In genomic region chr9:94002316-94003140, GRCh38 we compare ENCODE assay signal across 9 cellular contexts. TPM values are rescaled to one million over a fixed set of nuclear protein-coding genes. Genes with fewer than 3 reads are reported as not detected.
DNase-seq lines count a peak whose midpoint lies in the region; ATAC-seq, FAIRE-seq and TF ChIP-seq lines count a peak whose summit lies in the region.
"Had no signal": no experiment of that assay in that cellular context is flagged by ENCODE, and none has a peak within 500 bp of the region (broad histone marks: within the 10 kb centered on the region; RNA-seq: fewer than 3 reads in every experiment).

No MANE protein-coding gene starts in this region.

- no peak for FAIRE-seq in astrocyte (lab: Jason Lieb, UNC)

- H3K27me3 Mint-ChIP-seq in astrocyte (ENCODE audit: low read depth, unreplicated experiment) = peaks cover 20% of the 10 kb centered on the region
- peaks cover 13% of the 10 kb centered on the region for H3K27me3 Mint-ChIP-seq in activated T-cell treated with anti-CD3 and anti-CD28 coated beads, Interleukin-2, amount 50 U/mL, for 4 hours (ENCODE audit: low read depth)
- peaks cover 12 to 23% of the 10 kb centered on the region in 2 donors for H3K27me3 Mint-ChIP-seq in natural killer cell treated with Interleukin-12 subunit alpha and Interleukin-12 subunit beta and Interleukin-15 and Interleukin-18, amount 100 ng/mL, for 72 hours

- no peak overlapping the region for H3K4me2 ChIP-seq in astrocyte (ENCODE audit: low read length)

- H3K9me3 ChIP-seq in astrocyte (ENCODE audit: insufficient read depth, low read depth, low read length) = no peaks in the 10 kb centered on the region

- H2AFZ ChIP-seq in astrocyte (ENCODE audit: low read depth, low read length) = no peak overlapping the region
- H2AFZ ChIP-seq: parathyroid adenoma had no signal

- H3K36me3 ChIP-seq in astrocyte (ENCODE audit: insufficient read depth, low read length) = no peaks in the 10 kb centered on the region

- no peak overlapping the region for H3K9ac ChIP-seq in astrocyte (ENCODE audit: low read length)
- H3K9ac ChIP-seq: parathyroid adenoma had no signal

- H3K79me2 ChIP-seq in astrocyte (ENCODE audit: insufficient read depth, low read length) = no peaks in the 10 kb centered on the region
- H3K79me2 ChIP-seq: parathyroid adenoma had no signal

- H3K4me3 Mint-ChIP-seq in astrocyte (ENCODE audit: unreplicated experiment) = no peak overlapping the region
- H3K4me3 Mint-ChIP-seq in activated T-cell treated with anti-CD3 and anti-CD28 coated beads, Interleukin-2, amount 50 U/mL, for 4 hours = no peak overlapping the region
- no peak overlapping the region for H3K4me3 Mint-ChIP-seq in natural killer cell treated with Interleukin-12 subunit alpha and Interleukin-12 subunit beta and Interleukin-15 and Interleukin-18, amount 100 ng/mL, for 72 hours

- no peaks in the 10 kb centered on the region for H3K36me3 Mint-ChIP-seq in astrocyte (ENCODE audit: low read depth, unreplicated experiment)
- H3K36me3 Mint-ChIP-seq in activated T-cell treated with anti-CD3 and anti-CD28 coated beads, Interleukin-2, amount 50 U/mL, for 4 hours (ENCODE audit: insufficient read depth) = no peaks in the 10 kb centered on the region
- no peaks in the 10 kb centered on the region for H3K36me3 Mint-ChIP-seq in natural killer cell treated with Interleukin-12 subunit alpha and Interleukin-12 subunit beta and Interleukin-15 and Interleukin-18, amount 100 ng/mL, for 72 hours

- H3K9me3 Mint-ChIP-seq in astrocyte (ENCODE audit: unreplicated experiment) = peaks cover 1% of the 10 kb centered on the region
- H3K9me3 Mint-ChIP-seq in activated T-cell treated with anti-CD3 and anti-CD28 coated beads, Interleukin-2, amount 50 U/mL, for 4 hours = peaks cover 11% of the 10 kb centered on the region
- no peaks in the 10 kb centered on the region for H3K9me3 Mint-ChIP-seq in natural killer cell treated with Interleukin-12 subunit alpha and Interleukin-12 subunit beta and Interleukin-15 and Interleukin-18, amount 100 ng/mL, for 72 hours

- peak; percentile 62 for TF ChIP-seq CTCF in astrocyte (IDR thresholded peaks at IDR 0.05; ENCODE audit: insufficient read depth, low read depth, low read length)

- no peaks in the 10 kb centered on the region for H3K4me1 Mint-ChIP-seq in astrocyte (ENCODE audit: low read depth, unreplicated experiment)
- no peaks in the 10 kb centered on the region for H3K4me1 Mint-ChIP-seq in activated T-cell treated with anti-CD3 and anti-CD28 coated beads, Interleukin-2, amount 50 U/mL, for 4 hours (ENCODE audit: low read depth)
- no peaks in the 10 kb centered on the region for H3K4me1 Mint-ChIP-seq in natural killer cell treated with Interleukin-12 subunit alpha and Interleukin-12 subunit beta and Interleukin-15 and Interleukin-18, amount 100 ng/mL, for 72 hours (ENCODE audit: low read depth in 2 of 2)

- DNase-seq in DMS53 treated with DMSO at 0.1 percent for 48 hours (lab: John Stamatoyannopoulos, UW; ENCODE audit: unreplicated experiment) = peak; percentile 47
- DNase-seq in HS-27A (ENCODE audit: low read depth) = peak; percentile 20
- DNase-seq in NCI-H748 treated with DMSO at 0.1 percent for 48 hours (lab: John Stamatoyannopoulos, UW) = peak; percentile 90
- peak; percentile 8 for DNase-seq in astrocyte (ENCODE audit: low read depth)
- DNase-seq in left kidney (ENCODE audit: low read depth, low spot score) = peak; percentile 86
- DNase-seq in activated T-cell treated with anti-CD3 and anti-CD28 coated beads, Interleukin-2, amount 50 U/mL, for 4 hours = no peak
- no peak for DNase-seq in natural killer cell treated with Interleukin-12 subunit alpha and Interleukin-12 subunit beta and Interleukin-15 and Interleukin-18, amount 100 ng/mL, for 72 hours (ENCODE audit: low spot score)

- peaks cover 6% of the 10 kb centered on the region for H3K27me3 ChIP-seq in astrocyte (ENCODE audit: insufficient read depth, low read length)

- no peaks in the 10 kb centered on the region for H4K20me1 ChIP-seq in astrocyte (ENCODE audit: insufficient read depth, low read length)

- H3K27ac ChIP-seq in astrocyte (ENCODE audit: low read depth, low read length) = no peak overlapping the region
- H3K27ac ChIP-seq: parathyroid adenoma had no signal

- ATAC-seq in HG03457 (IDR thresholded peaks at IDR 0.05; ENCODE audit: unreplicated experiment) = no peak
- no peak for ATAC-seq in activated T-cell treated with anti-CD3 and anti-CD28 coated beads, Interleukin-2, amount 50 U/mL, for 4 hours
- no peak for ATAC-seq in natural killer cell treated with Interleukin-12 subunit alpha and Interleukin-12 subunit beta and Interleukin-15 and Interleukin-18, amount 100 ng/mL, for 72 hours

- no peak overlapping the region for H3K27ac Mint-ChIP-seq in astrocyte (ENCODE audit: unreplicated experiment)
- no peak overlapping the region for H3K27ac Mint-ChIP-seq in natural killer cell treated with Interleukin-12 subunit alpha and Interleukin-12 subunit beta and Interleukin-15 and Interleukin-18, amount 100 ng/mL, for 72 hours

- no peaks in the 10 kb centered on the region for H3K4me1 ChIP-seq in astrocyte (ENCODE audit: insufficient read depth, low read length)
- H3K4me1 ChIP-seq: parathyroid adenoma had no signal

- no peak overlapping the region for H3K4me3 ChIP-seq in astrocyte (ENCODE audit: insufficient read depth, low read depth, low read length)

RNA-seq across cellular contexts. Expression of gene BARX1, which starts 47.4 kb away (rescaled TPM):
- 0.62 and 0.73 TPM in 2 replicates for total RNA-seq in astrocyte
- total RNA-seq in activated T-cell treated with anti-CD3 and anti-CD28 coated beads, Interleukin-2, amount 50 U/mL, for 4 hours = not detected
- total RNA-seq in natural killer cell treated with Interleukin-12 subunit alpha and Interleukin-12 subunit beta and Interleukin-15 and Interleukin-18, amount 100 ng/mL, for 72 hours = under 1 TPM in 1 of 2 donors, not detected in 1; 0.29 TPM

Comparison
In these comparisons a context has a peak if more than half of its experiments do, and no peak if none do; other contexts are left out.
1. DNase-seq: peak in DMS53 treated with DMSO at 0.1 percent for 48 hours (single experiment), HS-27A (single experiment), NCI-H748 treated with DMSO at 0.1 percent for 48 hours (single experiment), astrocyte (single experiment) and left kidney (single experiment); none in activated T-cell treated with anti-CD3 and anti-CD28 coated beads, Interleukin-2, amount 50 U/mL, for 4 hours (single experiment) and natural killer cell treated with Interleukin-12 subunit alpha and Interleukin-12 subunit beta and Interleukin-15 and Interleukin-18, amount 100 ng/mL, for 72 hours (single experiment).